ENCODE assay signal across 11 cellular contexts in the genomic region with DNA sequence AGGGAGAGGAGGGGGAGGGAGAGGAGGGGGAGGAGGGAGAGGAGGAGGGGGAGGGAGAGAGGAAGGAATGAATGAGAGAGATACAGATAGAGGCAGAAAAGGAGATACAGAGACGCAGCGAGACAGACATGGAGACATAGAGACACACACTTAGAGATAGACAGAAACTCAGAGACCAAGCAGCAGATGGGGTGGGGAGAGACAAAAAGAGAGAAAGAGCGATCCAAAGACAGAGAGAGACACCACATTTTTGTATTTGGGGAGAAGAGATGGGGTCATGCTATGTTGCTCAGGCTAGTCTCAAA. TPM values are rescaled to one million over a fixed set of nuclear protein-coding genes. Genes with fewer than 3 reads are reported as not detected.
DNase-seq lines count a peak whose midpoint lies in the region; ATAC-seq and TF ChIP-seq lines count a peak whose summit lies in the region.
"Had no signal": no experiment of that assay in that cellular context is flagged by ENCODE, and none has a peak within 500 bp of the region (broad histone marks: within the 10 kb centered on the region; RNA-seq: fewer than 3 reads in every experiment).

No MANE protein-coding gene starts in this region.

- no peak for ATAC-seq in activated T-helper 17 cell treated with anti-CD3 and anti-CD28 coated beads, Interleukin-2, amount 50 U/mL, for 72 hours (replicated peaks)
- no peak for ATAC-seq in HG03521 (IDR thresholded peaks at IDR 0.05; ENCODE audit: unreplicated experiment)
- no peak for ATAC-seq in HG02973 (IDR thresholded peaks at IDR 0.05; ENCODE audit: unreplicated experiment)

- peaks cover 25% of the 10 kb centered on the region for H3K4me1 Mint-ChIP-seq in activated T-helper 17 cell treated with anti-CD3 and anti-CD28 coated beads, Interleukin-2, amount 50 U/mL, for 72 hours

- no peak overlapping the region for H3K27ac ChIP-seq in iPS-20b (ENCODE audit: low read length)
- H3K27ac ChIP-seq: epithelial cell of prostate had no signal

- H3K4me3 Mint-ChIP-seq in activated T-helper 17 cell treated with anti-CD3 and anti-CD28 coated beads, Interleukin-2, amount 50 U/mL, for 72 hours, result peak overlapping the region; percentile 93

- no peak for TF ChIP-seq CTCF in AG10803 (conservative IDR thresholded peaks at IDR 0.05; ENCODE audit: low read length)

- no peaks in the 10 kb centered on the region; the same call in 1 of the 2 replicates for H3K27me3 ChIP-seq in H7 (ENCODE audit: control insufficient read depth, insufficient read depth, low read length)
- no peaks in the 10 kb centered on the region for H3K27me3 ChIP-seq in iPS-20b (ENCODE audit: insufficient read depth, low read length)

- no peaks in the 10 kb centered on the region for H3K9me3 Mint-ChIP-seq in activated T-helper 17 cell treated with anti-CD3 and anti-CD28 coated beads, Interleukin-2, amount 50 U/mL, for 72 hours
- H3K9me3 Mint-ChIP-seq: nephron progenitor cell had no signal

- H3K9ac ChIP-seq in iPS-20b (ENCODE audit: low read depth, low read length), result peak overlapping the region; percentile 10; the same call in 1 of the 2 replicates

- H3K9me3 ChIP-seq in iPS-20b (ENCODE audit: insufficient read depth, low read depth, low read length), result no peaks in the 10 kb centered on the region
- H3K9me3 ChIP-seq: thoracic aorta had no signal

- H3K36me3 ChIP-seq in H7 (replicated peaks; ENCODE audit: control insufficient read depth, insufficient read depth, low read length) (no peaks in the 10 kb centered on the region), iPS-20b (ENCODE audit: insufficient read depth, low read depth, low read length) (no peaks in the 10 kb centered on the region)
- H3K36me3 ChIP-seq: thoracic aorta had no signal

- no peak for DNase-seq in AG10803 (ENCODE audit: low read depth)
- DNase-seq in H7, result peak; percentile 35
- no peak for DNase-seq in NCI-H2107 treated with DMSO at 0.1 percent for 48 hours (lab: John Stamatoyannopoulos, UW; ENCODE audit: unreplicated experiment)
- no peak for DNase-seq in OCI-M1 (lab: John Stamatoyannopoulos, UW)

- H3K4me3 ChIP-seq in AG10803 (ENCODE audit: low read length) (peak overlapping the region; percentile 40), H7 (ENCODE audit: insufficient read depth, low read depth, low read length) (0 out of 2 replicates have a peak overlapping the region, but pooled peaks have one; percentile 5), iPS-20b (ENCODE audit: low read length) (peak overlapping the region; percentile 40)

- H3K36me3 Mint-ChIP-seq in activated T-helper 17 cell treated with anti-CD3 and anti-CD28 coated beads, Interleukin-2, amount 50 U/mL, for 72 hours (ENCODE audit: low read depth), result no peaks in the 10 kb centered on the region

- no peaks in the 10 kb centered on the region for H3K27me3 Mint-ChIP-seq in activated T-helper 17 cell treated with anti-CD3 and anti-CD28 coated beads, Interleukin-2, amount 50 U/mL, for 72 hours

- peaks cover 4% of the 10 kb centered on the region; the same call in 1 of the 2 replicates for H3K4me1 ChIP-seq in iPS-20b (ENCODE audit: insufficient read depth, low read length)

- H3K27ac Mint-ChIP-seq in activated T-helper 17 cell treated with anti-CD3 and anti-CD28 coated beads, Interleukin-2, amount 50 U/mL, for 72 hours, result peak overlapping the region; percentile 92
- H3K27ac Mint-ChIP-seq: nephron progenitor cell had no signal

RNA-seq across cellular contexts. Expression of a gene that starts 0.9 kb away (rescaled TPM):
- 10.8 and 24.0 TPM in 2 replicates for total RNA-seq in H7 (2014; rRNA removed; shearing (Covaris generic))
- total RNA-seq in activated T-helper 17 cell treated with anti-CD3 and anti-CD28 coated beads, Interleukin-2, amount 50 U/mL, for 72 hours, result 10 to 100 TPM in 1 of 2 donors, 1 to 10 TPM in 1; 6.1 to 16.4 TPM

RNA-seq across cellular contexts. Expression of a gene that starts 9.7 kb away (rescaled TPM):
- 11.2 and 18.2 TPM in 2 replicates for total RNA-seq in H7 (2014; rRNA removed; shearing (Covaris generic))
- total RNA-seq in activated T-helper 17 cell treated with anti-CD3 and anti-CD28 coated beads, Interleukin-2, amount 50 U/mL, for 72 hours, result 1 to 10 TPM; 5.3 to 9.3 TPM

RNA-seq across cellular contexts. Expression of a gene that starts 26.0 kb away (rescaled TPM):
- 0.15 TPM in 1 of 2 replicates, not detected in the other for total RNA-seq in H7 (2014; rRNA removed; shearing (Covaris generic))
- 1 to 10 TPM in 1 of 2 donors, under 1 TPM in 1; 0.65 to 2.9 TPM for total RNA-seq in activated T-helper 17 cell treated with anti-CD3 and anti-CD28 coated beads, Interleukin-2, amount 50 U/mL, for 72 hours

RNA-seq across cellular contexts. Expression of a gene that starts 27.6 kb away (rescaled TPM):
- 10.9 and 26.4 TPM in 2 replicates for total RNA-seq in H7 (2014; rRNA removed; shearing (Covaris generic))
- 10 to 100 TPM; 31.3 to 49.3 TPM for total RNA-seq in activated T-helper 17 cell treated with anti-CD3 and anti-CD28 coated beads, Interleukin-2, amount 50 U/mL, for 72 hours

RNA-seq across cellular contexts. Expression of a gene that starts 27.9 kb away (rescaled TPM):
- total RNA-seq in H7 (2014; rRNA removed; shearing (Covaris generic)), result 3,978 and 5,156 TPM in 2 replicates
- 1,000 to 10,000 TPM; 1,785 to 2,369 TPM for total RNA-seq in activated T-helper 17 cell treated with anti-CD3 and anti-CD28 coated beads, Interleukin-2, amount 50 U/mL, for 72 hours
